Comparison of ENCODE assay signal across 8 cellular contexts in genomic region chr16:89330177-89330856, GRCh38.
DNase-seq lines count a peak whose midpoint lies in the region; ATAC-seq and TF ChIP-seq lines count a peak whose summit lies in the region.

No MANE protein-coding gene starts in this region.

- H3K27me3 Mint-ChIP-seq in activated T-cell treated with anti-CD3 and anti-CD28 coated beads, Interleukin-2, amount 50 U/mL, for 4 hours (ENCODE audit: low read depth), result no peaks in the 10 kb centered on the region
- no peaks in the 10 kb centered on the region for H3K27me3 Mint-ChIP-seq in activated CD4-positive, alpha-beta memory T cell treated with anti-CD3 and anti-CD28 coated beads, Interleukin-2, amount 10 ng/mL, durations not matched to agents 7 days and 5 days

- peak; percentile 26 for DNase-seq in activated T-cell treated with anti-CD3 and anti-CD28 coated beads, Interleukin-2, amount 50 U/mL, for 4 hours
- no peak for DNase-seq in activated T-cell treated with anti-CD3 and anti-CD28 coated beads, Interleukin-2, amount 50 U/mL, for 48 hours
- DNase-seq in activated CD4-positive, alpha-beta memory T cell treated with anti-CD3 and anti-CD28 coated beads, Interleukin-2, amount 10 ng/mL, durations not matched to agents 7 days and 5 days, result peak; percentile 41
- peak; percentile 49 for DNase-seq in left cardiac atrium
- peak; percentile 66 for DNase-seq in stomach
- no peak for DNase-seq in SIG-M5 (lab: John Stamatoyannopoulos, UW)
- DNase-seq in NCI-H2196 (lab: John Stamatoyannopoulos, UW; ENCODE audit: unreplicated experiment), result no peak

- no peaks in the 10 kb centered on the region for H3K9me3 Mint-ChIP-seq in activated T-cell treated with anti-CD3 and anti-CD28 coated beads, Interleukin-2, amount 50 U/mL, for 4 hours
- no peaks in the 10 kb centered on the region for H3K9me3 Mint-ChIP-seq in activated CD4-positive, alpha-beta memory T cell treated with anti-CD3 and anti-CD28 coated beads, Interleukin-2, amount 10 ng/mL, durations not matched to agents 7 days and 5 days

- intact Hi-C loops in left cardiac atrium (cut with DNase I), result loop anchor here (5.0 to 10.0 kb wide), 4 partner anchors 64 to 227 kb away; partner anchors contain the start of gene SPG7 (in 2 of the 2)
- intact Hi-C loops in stomach (cut with DNase I; ENCODE audit: low total_unique reads), result no loop called here

- POLR2A ChIA-PET in activated CD4-positive, alpha-beta memory T cell treated with anti-CD3 and anti-CD28 coated beads, Interleukin-2, amount 10 ng/mL, durations not matched to agents 7 days and 5 days (lab: Charles Lee), result interaction anchor here (0.9 to 2.8 kb wide), 2 partner anchors 15 to 27 kb away, joined by 5 to 15 read pairs; no protein-coding TSS in a partner anchor

- no peaks in the 10 kb centered on the region for H3K27me3 ChIP-seq in stomach

- H3K9me3 ChIP-seq in stomach, result no peaks in the 10 kb centered on the region

- peaks cover 85% of the 10 kb centered on the region for H3K4me1 Mint-ChIP-seq in activated T-cell treated with anti-CD3 and anti-CD28 coated beads, Interleukin-2, amount 50 U/mL, for 4 hours (ENCODE audit: low read depth)
- peaks cover 85% of the 10 kb centered on the region for H3K4me1 Mint-ChIP-seq in activated CD4-positive, alpha-beta memory T cell treated with anti-CD3 and anti-CD28 coated beads, Interleukin-2, amount 10 ng/mL, durations not matched to agents 7 days and 5 days

- no peak overlapping the region for H3K4me3 ChIP-seq in stomach

- TF ChIP-seq POLR2A in stomach (IDR thresholded peaks at IDR 0.05), result no peak

- H3K36me3 ChIP-seq in stomach, result peaks cover 0 to 7% (median 0%) of the 10 kb centered on the region in 4 donors

- ATAC-seq in activated T-cell treated with anti-CD3 and anti-CD28 coated beads, Interleukin-2, amount 50 U/mL, for 4 hours, result peak; percentile 49
- ATAC-seq in left cardiac atrium (no peak), HG02571 (IDR thresholded peaks at IDR 0.05; ENCODE audit: unreplicated experiment) (no peak)

- peaks cover 3% of the 10 kb centered on the region for H3K36me3 Mint-ChIP-seq in activated T-cell treated with anti-CD3 and anti-CD28 coated beads, Interleukin-2, amount 50 U/mL, for 4 hours (ENCODE audit: insufficient read depth)
- H3K36me3 Mint-ChIP-seq in activated CD4-positive, alpha-beta memory T cell treated with anti-CD3 and anti-CD28 coated beads, Interleukin-2, amount 10 ng/mL, durations not matched to agents 7 days and 5 days (ENCODE audit: low read depth), result peaks cover 23% of the 10 kb centered on the region

- no peak for TF ChIP-seq CTCF in stomach (IDR thresholded peaks at IDR 0.05)

- no peak for TF ChIP-seq EP300 in stomach (IDR thresholded peaks at IDR 0.05)

- 36 to 54% (median 37%) methylated on average over 20 to 25 of the region's 25 CpGs for WGBS in stomach, 5 donors

- peak overlapping the region in 4 of 5 donors; percentile 48 to 78 (median 62) for H3K27ac ChIP-seq in stomach

- H3K4me3 Mint-ChIP-seq in activated T-cell treated with anti-CD3 and anti-CD28 coated beads, Interleukin-2, amount 50 U/mL, for 4 hours, result peak overlapping the region; percentile 6
- peak overlapping the region; percentile 41 for H3K4me3 Mint-ChIP-seq in activated CD4-positive, alpha-beta memory T cell treated with anti-CD3 and anti-CD28 coated beads, Interleukin-2, amount 10 ng/mL, durations not matched to agents 7 days and 5 days

- peak overlapping the region; percentile 56 for H3K27ac Mint-ChIP-seq in activated CD4-positive, alpha-beta memory T cell treated with anti-CD3 and anti-CD28 coated beads, Interleukin-2, amount 10 ng/mL, durations not matched to agents 7 days and 5 days

- H3K4me1 ChIP-seq in stomach, result peaks cover 51 to 94% (median 69%) of the 10 kb centered on the region in 4 donors

- CTCF ChIA-PET in activated CD4-positive, alpha-beta memory T cell treated with anti-CD3 and anti-CD28 coated beads, Interleukin-2, amount 10 ng/mL, durations not matched to agents 7 days and 5 days (lab: Charles Lee), result interaction anchor here (0.7 to 1.0 kb wide), 2 partner anchors 27 to 153 kb away, joined by 3 to 4 read pairs; no protein-coding TSS in a partner anchor

Comparison
In these comparisons a context has a peak if more than half of its experiments do, and no peak if none do; other contexts are left out.
1. DNase-seq: peak in activated T-cell treated with anti-CD3 and anti-CD28 coated beads, Interleukin-2, amount 50 U/mL, for 4 hours (single experiment), activated CD4-positive, alpha-beta memory T cell treated with anti-CD3 and anti-CD28 coated beads, Interleukin-2, amount 10 ng/mL, durations not matched to agents 7 days and 5 days (single experiment), left cardiac atrium (single experiment) and stomach (single experiment); none in activated T-cell treated with anti-CD3 and anti-CD28 coated beads, Interleukin-2, amount 50 U/mL, for 48 hours (0 of 2), SIG-M5 (single experiment) and NCI-H2196 (single experiment).
2. ATAC-seq: peak in activated T-cell treated with anti-CD3 and anti-CD28 coated beads, Interleukin-2, amount 50 U/mL, for 4 hours (2 of 2); none in left cardiac atrium (0 of 2) and HG02571 (single experiment).